In the genomic region with DNA sequence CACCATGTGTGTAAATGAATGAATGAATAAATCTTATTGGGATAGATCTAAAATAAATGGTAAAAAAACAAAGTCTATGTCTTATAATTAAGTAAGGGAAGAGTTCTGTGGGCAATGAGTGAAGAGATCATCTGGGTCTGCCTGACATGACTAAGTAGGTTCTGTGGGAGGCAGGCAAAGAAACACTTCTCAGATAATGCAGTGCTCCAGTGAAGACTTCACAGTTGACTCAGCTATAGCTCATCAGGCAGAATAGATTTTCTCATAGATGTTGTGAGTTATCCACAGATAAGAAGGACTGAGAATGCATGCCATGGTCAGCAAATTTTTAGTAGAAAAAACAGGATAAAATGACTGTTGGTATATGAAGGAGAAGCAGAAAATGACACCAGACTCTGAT, we compare ENCODE assay signal across 24 cellular contexts. TPM values are rescaled to one million over a fixed set of nuclear protein-coding genes. Genes with fewer than 3 reads are reported as not detected.
"Had no signal": no experiment of that assay in that cellular context is flagged by ENCODE, and none has a peak within 500 bp of the region (broad histone marks: within the 10 kb centered on the region; RNA-seq: fewer than 3 reads in every experiment).

No MANE protein-coding gene starts in this region.

- H3K4me3 ChIP-seq: coronary artery, gastrocnemius medialis, heart right ventricle, mucosa of descending colon, ovary had no signal

- H3K4me1 ChIP-seq: gastrocnemius medialis, heart right ventricle had no signal

- H3K9me3 ChIP-seq: gastrocnemius medialis, heart right ventricle, ovary had no signal

- H3K27me3 ChIP-seq: gastrocnemius medialis, heart right ventricle, ovary had no signal

- H3K27ac ChIP-seq: coronary artery, gastrocnemius medialis, heart right ventricle, ovary had no signal

- H3K36me3 ChIP-seq: gastrocnemius medialis, heart right ventricle, ovary had no signal

- DNase-seq: effector CD4-positive, alpha-beta T cell; endodermal cell; gastrocnemius medialis; heart right ventricle; hypothalamus; kidney glomerular epithelial cell; mucosa of descending colon; naive thymus-derived CD8-positive, alpha-beta T cell; ovary; right cardiac atrium; small intestine; stimulated activated CD4-positive, alpha-beta T cell treated with anti-CD3 and anti-CD28 coated beads, Interleukin-12 subunit alpha, Interleukin-12 subunit beta, amount 100 ng/mL, for 4 hours; stimulated activated naive CD4-positive, alpha-beta T cell; trophoblast cell had no signal

RNA-seq across cellular contexts. Expression of a gene that starts 12.4 kb away (rescaled TPM):
- total RNA-seq: dermis microvascular lymphatic vessel endothelial cell; endodermal cell; endothelial cell of umbilical vein; gastrocnemius medialis; heart right ventricle; liver; lung microvascular endothelial cell; mucosa of descending colon; naive thymus-derived CD8-positive, alpha-beta T cell; ovary; progenitor cell of endocrine pancreas; right cardiac atrium; urinary bladder had no signal
- polyA plus RNA-seq: endothelial cell of umbilical vein; esophagus; heart right ventricle; liver; naive thymus-derived CD8-positive, alpha-beta T cell; neural cell; ovary; right cardiac atrium; small intestine; thymus; urinary bladder had no signal

RNA-seq across cellular contexts. Expression of a gene that starts 14.5 kb away (rescaled TPM):
- total RNA-seq: dermis microvascular lymphatic vessel endothelial cell; endodermal cell; endothelial cell of umbilical vein; gastrocnemius medialis; heart right ventricle; liver; lung microvascular endothelial cell; mucosa of descending colon; naive thymus-derived CD8-positive, alpha-beta T cell; ovary; progenitor cell of endocrine pancreas; right cardiac atrium; urinary bladder had no signal
- polyA plus RNA-seq: endothelial cell of umbilical vein; esophagus; heart right ventricle; liver; naive thymus-derived CD8-positive, alpha-beta T cell; neural cell; ovary; right cardiac atrium; small intestine; thymus; urinary bladder had no signal

RNA-seq across cellular contexts. Expression of a gene that starts 16.7 kb away (rescaled TPM):
- total RNA-seq: dermis microvascular lymphatic vessel endothelial cell; endodermal cell; endothelial cell of umbilical vein; gastrocnemius medialis; heart right ventricle; liver; lung microvascular endothelial cell; mucosa of descending colon; naive thymus-derived CD8-positive, alpha-beta T cell; ovary; progenitor cell of endocrine pancreas; right cardiac atrium; urinary bladder had no signal
- polyA plus RNA-seq: endothelial cell of umbilical vein; esophagus; heart right ventricle; liver; naive thymus-derived CD8-positive, alpha-beta T cell; neural cell; ovary; small intestine; thymus; urinary bladder had no signal

RNA-seq across cellular contexts. Expression of a gene that starts 20.9 kb away (rescaled TPM):
- total RNA-seq: dermis microvascular lymphatic vessel endothelial cell; endodermal cell; endothelial cell of umbilical vein; gastrocnemius medialis; heart right ventricle; liver; lung microvascular endothelial cell; mucosa of descending colon; naive thymus-derived CD8-positive, alpha-beta T cell; ovary; progenitor cell of endocrine pancreas; right cardiac atrium; urinary bladder had no signal
- polyA plus RNA-seq: endothelial cell of umbilical vein; esophagus; heart right ventricle; liver; naive thymus-derived CD8-positive, alpha-beta T cell; neural cell; ovary; right cardiac atrium; small intestine; thymus; urinary bladder had no signal

RNA-seq across cellular contexts. Expression of a gene that starts 23.1 kb away (rescaled TPM):
- total RNA-seq: dermis microvascular lymphatic vessel endothelial cell; endodermal cell; endothelial cell of umbilical vein; gastrocnemius medialis; heart right ventricle; liver; lung microvascular endothelial cell; mucosa of descending colon; naive thymus-derived CD8-positive, alpha-beta T cell; ovary; progenitor cell of endocrine pancreas; right cardiac atrium; urinary bladder had no signal
- polyA plus RNA-seq: endothelial cell of umbilical vein; esophagus; heart right ventricle; liver; naive thymus-derived CD8-positive, alpha-beta T cell; neural cell; ovary; right cardiac atrium; small intestine; thymus; urinary bladder had no signal
